In genomic region chr2:113337809-113338208, GRCh38 we compare ENCODE assay signal across 18 cellular contexts. TPM values are rescaled to one million over a fixed set of nuclear protein-coding genes. Genes with fewer than 3 reads are reported as not detected.
"Had no signal": no experiment of that assay in that cellular context is flagged by ENCODE, and none has a peak within 500 bp of the region (broad histone marks: within the 10 kb centered on the region; RNA-seq: fewer than 3 reads in every experiment).

No MANE protein-coding gene starts in this region.

- H3K9me3 ChIP-seq: mucosa of descending colon, pancreas, upper lobe of right lung had no signal

- H3K27me3 ChIP-seq: pancreas, upper lobe of right lung had no signal

- H3K36me3 ChIP-seq: pancreas, upper lobe of right lung had no signal

- H3K4me3 ChIP-seq: mucosa of descending colon, pancreas, upper lobe of right lung had no signal

- H3K27ac ChIP-seq: pancreas, upper lobe of right lung had no signal

- DNase-seq: activated B cell treated with CpG ODN at 0.5 μM for 24 hours; activated CD4-positive, alpha-beta T cell treated with anti-CD3 and anti-CD28 coated beads for 48 hours; activated CD8-positive, alpha-beta memory T cell treated with anti-CD3 and anti-CD28 coated beads, Interleukin-2, amount 50 U/mL, for 4 hours; activated CD8-positive, alpha-beta T cell treated with anti-CD3 and anti-CD28 coated beads for 36 hours; activated effector memory CD4-positive, alpha-beta T cell treated with anti-CD3 and anti-CD28 coated beads, Interleukin-2, amount 50 U/mL, for 16 hours; activated T-cell treated with anti-CD3 and anti-CD28 coated beads, Interleukin-2, amount 50 U/mL, for 48 hours; amniotic stem cell; effector memory CD4-positive, alpha-beta T cell; foreskin fibroblast; mucosa of descending colon; naive thymus-derived CD4-positive, alpha-beta T cell; pancreas; small intestine; stimulated activated CD4-positive, alpha-beta T cell treated with anti-CD3 and anti-CD28 coated beads, Interleukin-4, amount 100 ng/mL, for 24 hours; stimulated activated CD8-positive, alpha-beta memory T cell treated with anti-CD3 and anti-CD28 coated beads, Interleukin-4, amount 100 ng/mL, for 48 hours; stimulated activated naive CD4-positive, alpha-beta T cell treated with Interleukin-2 at 50 U/mL for 16 hours; upper lobe of right lung had no signal

- H3K4me1 ChIP-seq: pancreas, upper lobe of right lung had no signal

- ATAC-seq: activated CD8-positive, alpha-beta T cell treated with anti-CD3 and anti-CD28 coated beads for 36 hours; mucosa of descending colon; naive thymus-derived CD4-positive, alpha-beta T cell; pancreas; upper lobe of right lung had no signal

RNA-seq across cellular contexts. Expression of gene PAX8, which starts 59.1 kb away (rescaled TPM):
- total RNA-seq: cerebellum had no signal
